8 cellular contexts compared by ENCODE assay signal in the genomic region with DNA sequence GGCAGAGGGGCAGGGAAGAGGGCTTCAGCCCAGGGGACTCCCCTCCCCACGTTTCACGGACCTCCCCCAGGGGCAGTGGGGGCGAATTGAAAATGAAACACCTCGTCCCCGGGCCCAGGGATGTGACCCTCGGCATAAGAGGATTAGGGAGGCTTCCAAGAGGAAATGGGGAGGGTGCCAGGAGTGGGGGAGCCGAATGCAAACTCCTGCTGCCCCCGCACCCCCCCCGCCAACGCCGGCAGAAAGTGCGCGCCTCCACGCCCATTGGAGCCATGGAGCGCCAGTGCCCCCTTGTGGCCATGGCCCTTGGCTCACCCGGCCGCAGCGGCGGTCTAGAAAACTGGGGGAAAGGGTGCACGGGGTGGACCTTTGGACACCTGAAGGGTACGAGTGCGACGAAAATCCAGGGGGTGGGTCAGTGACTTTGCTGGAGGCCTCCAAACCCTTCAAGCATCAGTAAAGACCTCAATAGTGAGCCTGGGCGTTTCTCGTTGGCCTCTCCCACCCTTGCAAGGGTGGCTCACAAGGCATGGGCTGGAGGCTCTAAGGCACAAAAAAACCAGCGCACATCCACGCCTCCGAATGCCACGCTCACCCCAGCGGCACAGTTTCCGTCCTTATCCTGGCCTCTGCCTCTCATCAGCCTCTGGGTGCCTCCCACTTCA.
DNase-seq lines count a peak whose midpoint lies in the region; ATAC-seq and TF ChIP-seq lines count a peak whose summit lies in the region.

No MANE protein-coding gene starts in this region.

- CTCF ChIA-PET in RWPE1 (lab: Yijun Ruan, JAX) = interaction anchor here (0.5 to 1.4 kb wide), 8 partner anchors 10 to 472 kb away, joined by 3 to 7 read pairs (median 3); a partner anchor contains a TSS

- H3K36me3 ChIP-seq in GM06990 (ENCODE audit: control insufficient read depth, insufficient read depth, low read length) = no peaks in the 10 kb centered on the region

- peak overlapping the region; percentile 39 for H3K4me3 ChIP-seq in GM06990 (replicated peaks; ENCODE audit: low read depth, low read length)

- H3K4me3 Mint-ChIP-seq in progenitor cell of endocrine pancreas (ENCODE audit: low read depth) = peak overlapping the region; percentile 3

- peaks cover 20% of the 10 kb centered on the region for H3K4me1 Mint-ChIP-seq in progenitor cell of endocrine pancreas (ENCODE audit: low read depth)

- TF ChIP-seq CTCF in GM06990 (IDR thresholded peaks at IDR 0.05; ENCODE audit: insufficient read depth, low read length, poor library complexity, severe bottlenecking) = peak; percentile 96
- peak; percentile 83 for TF ChIP-seq CTCF in RWPE1 (conservative IDR thresholded peaks at IDR 0.05; ENCODE audit: low read depth)
- TF ChIP-seq CTCF in progenitor cell of endocrine pancreas (IDR thresholded peaks at IDR 0.05; ENCODE audit: unreplicated experiment) = peak; percentile 72

- H3K27me3 ChIP-seq in GM06990 (replicated peaks; ENCODE audit: control insufficient read depth, insufficient read depth, low read length) = peaks cover 2% of the 10 kb centered on the region

- intact Hi-C loops in cardiac septum (cut with DNase I) = loop anchor here (2.0 to 10.0 kb wide), 6 partner anchors 64 to 461 kb away; no protein-coding TSS in a partner anchor

- H3K27ac Mint-ChIP-seq in activated naive CD4-positive, alpha-beta T cell treated with anti-CD3 and anti-CD28 coated beads, Interleukin-2, amount 50 U/mL, for 72 hours = no peak overlapping the region
- no peak overlapping the region for H3K27ac Mint-ChIP-seq in progenitor cell of endocrine pancreas

- H3K27me3 Mint-ChIP-seq in progenitor cell of endocrine pancreas = no peaks in the 10 kb centered on the region

- POLR2A ChIA-PET in RWPE1 (lab: Yijun Ruan, JAX; ENCODE audit: low non-redundant PET) = interaction anchor here (1.3 kb wide), 1 partner anchor 457 kb away, joined by 4 read pairs; a partner anchor contains a TSS

- DNase-seq in GM06990 (ENCODE audit: extremely low read depth, insufficient read length) = peak; percentile 27
- DNase-seq in RWPE1 (ENCODE audit: low spot score) = peak; percentile 59
- DNase-seq in activated naive CD4-positive, alpha-beta T cell treated with anti-CD3 and anti-CD28 coated beads, Interleukin-2, amount 50 U/mL, for 72 hours (ENCODE audit: low spot score in 2 of 2) = peak in 1 of 2 donors; percentile 65
- DNase-seq in cardiac septum (ENCODE audit: low spot score) = peak; percentile 81
- DNase-seq in progenitor cell of endocrine pancreas (ENCODE audit: low spot score, unreplicated experiment) = peak; percentile 54
- DNase-seq in ureter (ENCODE audit: low spot score) = peak; percentile 73
- no peak for DNase-seq in HCEC 1CT

- no peaks in the 10 kb centered on the region for H3K9me3 Mint-ChIP-seq in activated naive CD4-positive, alpha-beta T cell treated with anti-CD3 and anti-CD28 coated beads, Interleukin-2, amount 50 U/mL, for 72 hours
- peaks cover 3% of the 10 kb centered on the region for H3K9me3 Mint-ChIP-seq in progenitor cell of endocrine pancreas (ENCODE audit: low read depth)

- ATAC-seq in HG02981 (IDR thresholded peaks at IDR 0.05; ENCODE audit: unreplicated experiment) = peak; percentile 67
- ATAC-seq in activated naive CD4-positive, alpha-beta T cell treated with anti-CD3 and anti-CD28 coated beads, Interleukin-2, amount 50 U/mL, for 72 hours = peak; percentile 72 to 79

- H3K27ac ChIP-seq in RWPE1 = peak overlapping the region; percentile 87

- no peaks in the 10 kb centered on the region for H3K36me3 Mint-ChIP-seq in activated naive CD4-positive, alpha-beta T cell treated with anti-CD3 and anti-CD28 coated beads, Interleukin-2, amount 50 U/mL, for 72 hours
- H3K36me3 Mint-ChIP-seq in progenitor cell of endocrine pancreas (ENCODE audit: insufficient read depth) = no peaks in the 10 kb centered on the region
